8 cellular contexts compared by ENCODE assay signal in genomic region chr20:38094373-38094775, GRCh38.
A peak's percentile ranks its signal among the peaks of the same experiment; 100 is the strongest.
DNase-seq lines count a peak whose midpoint lies in the region; ATAC-seq and TF ChIP-seq lines count a peak whose summit lies in the region.

No MANE protein-coding gene starts in this region.

- H3K36me3 Mint-ChIP-seq in central memory CD8-positive, alpha-beta T cell (ENCODE audit: insufficient read depth): peaks cover 5% of the 10 kb centered on the region
- H3K36me3 Mint-ChIP-seq in natural killer cell: no peaks in the 10 kb centered on the region

- no peaks in the 10 kb centered on the region for H3K9me3 Mint-ChIP-seq in central memory CD8-positive, alpha-beta T cell
- H3K9me3 Mint-ChIP-seq in natural killer cell: no peaks in the 10 kb centered on the region

- in situ Hi-C loops in Panc1 (cut with HindIII; ENCODE audit: low pct_unique_long_range_greater_than_20kb, low sequenced_read_pairs): no loop called here

- intact Hi-C loops in Right ventricle myocardium inferior (cut with DNase I) (loop anchor here (2.0 kb wide), 1 partner anchor 14 kb away; no protein-coding TSS in a partner anchor), cardiac septum (cut with DNase I) (no loop called here), Panc1 (cut with micrococcal nuclease; ENCODE audit: unreplicated experiment) (no loop called here), natural killer cell (cut with micrococcal nuclease) (no loop called here), dorsolateral prefrontal cortex (cut with DNase I) (no loop called here)

- CTCF ChIA-PET in Panc1 (lab: Charles Lee): interaction anchor here (0.6 kb wide), 2 partner anchors 9 to 303 kb away, joined by 3 to 4 read pairs; no protein-coding TSS in a partner anchor

- no TSS peak for BruUV-seq in Panc1 (replicated peaks; lab: Mats Ljungman, UMichigan)

- H3K27me3 ChIP-seq in Panc1 (ENCODE audit: control insufficient read depth, insufficient read depth, low read length) (no peaks in the 10 kb centered on the region), dorsolateral prefrontal cortex (no peaks in the 10 kb centered on the region)

- H3K9me3 ChIP-seq in Panc1 (ENCODE audit: control insufficient read depth, insufficient read depth, low read depth, low read length): no peaks in the 10 kb centered on the region

- H3K27ac Mint-ChIP-seq in central memory CD8-positive, alpha-beta T cell (ENCODE audit: low read depth): peak overlapping the region; percentile 92
- H3K27ac Mint-ChIP-seq in natural killer cell: peak overlapping the region; percentile 97 to 98

- H3K4me3 Mint-ChIP-seq in central memory CD8-positive, alpha-beta T cell: no peak overlapping the region
- peak overlapping the region; percentile 77 for H3K4me3 Mint-ChIP-seq in natural killer cell

- H3K4me1 ChIP-seq in Panc1 (ENCODE audit: control insufficient read depth, insufficient read depth, low read length): peaks cover 13% of the 10 kb centered on the region

- no peaks in the 10 kb centered on the region for H3K27me3 Mint-ChIP-seq in central memory CD8-positive, alpha-beta T cell
- H3K27me3 Mint-ChIP-seq in natural killer cell (ENCODE audit: low read depth in 2 of 2): no peaks in the 10 kb centered on the region

- POLR2A ChIA-PET in Panc1 (lab: Charles Lee): no interaction called here

- ATAC-seq in Right ventricle myocardium inferior (peak; percentile 47), HG02973 (IDR thresholded peaks at IDR 0.05; ENCODE audit: unreplicated experiment) (peak; percentile 47), Panc1 (peak; percentile 65; the same call in 1 of the 2 replicates), natural killer cell (peak; percentile 80 to 82 (median 80))
- peak; percentile 83 for ATAC-seq in central memory CD8-positive, alpha-beta T cell (replicated peaks; ENCODE audit: extremely low read depth, poor library complexity, severe bottlenecking)

- peak; percentile 79 for DNase-seq in Right ventricle myocardium inferior (ENCODE audit: missing footprints)
- no peak for DNase-seq in cardiac septum (ENCODE audit: low spot score)
- peak; percentile 69 for DNase-seq in Panc1 (ENCODE audit: low read depth, low spot score)
- DNase-seq in central memory CD8-positive, alpha-beta T cell (ENCODE audit: low spot score in 2 of 2): no peak
- DNase-seq in natural killer cell: no peak
- DNase-seq in dorsolateral prefrontal cortex: no peak
- no peak for DNase-seq in NCI-H1105 (lab: John Stamatoyannopoulos, UW)

- peaks cover 34% of the 10 kb centered on the region for H3K4me1 Mint-ChIP-seq in central memory CD8-positive, alpha-beta T cell
- peaks cover 42 to 48% of the 10 kb centered on the region in 2 donors for H3K4me1 Mint-ChIP-seq in natural killer cell

- H3K36me3 ChIP-seq in Panc1 (ENCODE audit: control insufficient read depth, insufficient read depth, low read length): peaks cover 4% of the 10 kb centered on the region

- no peak for TF ChIP-seq CTCF in Panc1 (IDR thresholded peaks at IDR 0.05)
- TF ChIP-seq CTCF in natural killer cell (IDR thresholded peaks at IDR 0.05): no peak
- TF ChIP-seq CTCF in dorsolateral prefrontal cortex (IDR thresholded peaks at IDR 0.05 in 54 of 56, conservative IDR thresholded peaks at IDR 0.05 in 2 of 56; ENCODE audit: low read depth in 1 of 56, partially characterized antibody in 56 of 56): no peak

- no peak overlapping the region for H3K4me3 ChIP-seq in Panc1 (ENCODE audit: low read depth in 2 of 2, low read length in 2 of 2)
- no peak overlapping the region for H3K4me3 ChIP-seq in dorsolateral prefrontal cortex

- H3K27ac ChIP-seq in Panc1 (ENCODE audit: low read length) (peak overlapping the region; percentile 35; the same call in 1 of the 2 replicates), dorsolateral prefrontal cortex (peak overlapping the region in 2 of 59 donors; percentile 38 to 46)

Comparison
In these comparisons a context has a peak if more than half of its experiments do, and no peak if none do; other contexts are left out.
1. DNase-seq: peak in Right ventricle myocardium inferior (single experiment) and Panc1 (single experiment); none in cardiac septum (single experiment), central memory CD8-positive, alpha-beta T cell (0 of 2), natural killer cell (single experiment), dorsolateral prefrontal cortex (0 of 10) and NCI-H1105 (single experiment).
2. Peak in every context shown above with its lines, with median percentiles within 50 percentile points of each other: ATAC-seq.